ENCODE assay signal across 16 cellular contexts in genomic region chr5:14996997-14997396, GRCh38.
DNase-seq lines count a peak whose midpoint lies in the region; ATAC-seq, FAIRE-seq and TF ChIP-seq lines count a peak whose summit lies in the region.
"Had no signal": no experiment of that assay in that cellular context is flagged by ENCODE, and none has a peak within 500 bp of the region (broad histone marks: within the 10 kb centered on the region; RNA-seq: fewer than 3 reads in every experiment).

No MANE protein-coding gene starts in this region.

- intact Hi-C loops in HepG2 (cut with micrococcal nuclease; ENCODE audit: unreplicated experiment) = no loop called here

- no peak for TF ChIP-seq RAD21 in HepG2 (CRISPR knock-in tag; IDR thresholded peaks at IDR 0.05)

- POLR2A ChIA-PET in HepG2 (lab: Yijun Ruan, JAX) = no interaction called here
- POLR2A ChIA-PET in activated CD8-positive, alpha-beta T cell treated with anti-CD3 and anti-CD28 coated beads, Interleukin-2, amount 10 ng/mL, durations not matched to agents 7 days and 5 days (lab: Charles Lee) = no interaction called here

- peaks cover 6% of the 10 kb centered on the region for H3K36me3 Mint-ChIP-seq in activated CD8-positive, alpha-beta T cell treated with anti-CD3 and anti-CD28 coated beads, Interleukin-2, amount 10 ng/mL, durations not matched to agents 7 days and 5 days (ENCODE audit: low read depth)

- ATAC-seq in GM19372 (IDR thresholded peaks at IDR 0.05; ENCODE audit: low read depth, unreplicated experiment) (peak; percentile 88), HG02870 (IDR thresholded peaks at IDR 0.05; ENCODE audit: unreplicated experiment) (peak; percentile 81), HG03575 (IDR thresholded peaks at IDR 0.05; ENCODE audit: extremely low read depth, insufficient number of reproducible peaks, low FRiP score, unreplicated experiment) (peak; percentile 81), HepG2 (no peak)
- ATAC-seq in activated CD8-positive, alpha-beta T cell treated with anti-CD3 and anti-CD28 coated beads, Interleukin-2, amount 10 ng/mL, durations not matched to agents 7 days and 5 days = no peak
- ATAC-seq: activated T-cell treated with anti-CD3 and anti-CD28 coated beads, Interleukin-2, amount 50 U/mL, for 4 hours; psoas muscle; T-helper 17 cell had no signal

- in situ Hi-C loops in HepG2 (cut with HindIII; ENCODE audit: extremely low pct_ligation_motif_present, low pct_unique_long_range_greater_than_20kb) = no loop called here

- no peak for FAIRE-seq in HepG2 (lab: Jason Lieb, UNC)
- FAIRE-seq: HTR-8/SVneo had no signal

- DNase-seq in CD1c-positive myeloid dendritic cell (ENCODE audit: extremely low spot score) (peak; percentile 94), NCI-H524 (lab: John Stamatoyannopoulos, UW) (no peak), HepG2 (ENCODE audit: low spot score) (no peak), OCI-M2 (lab: John Stamatoyannopoulos, UW; ENCODE audit: unreplicated experiment) (no peak)
- no peak for DNase-seq in activated CD8-positive, alpha-beta T cell treated with anti-CD3 and anti-CD28 coated beads, Interleukin-2, amount 10 ng/mL, durations not matched to agents 7 days and 5 days
- DNase-seq: activated T-cell treated with anti-CD3 and anti-CD28 coated beads, Interleukin-2, amount 50 U/mL, for 4 hours; central memory CD4-positive, alpha-beta T cell; foreskin fibroblast; lower lobe of right lung; NCI-H526; psoas muscle; T-helper 17 cell had no signal

- no peak for TF ChIP-seq CTCF in HepG2 (CRISPR knock-in tag; IDR thresholded peaks at IDR 0.05)

- H3K9me3 Mint-ChIP-seq in activated CD8-positive, alpha-beta T cell treated with anti-CD3 and anti-CD28 coated beads, Interleukin-2, amount 10 ng/mL, durations not matched to agents 7 days and 5 days (ENCODE audit: insufficient read depth) = peaks cover 10% of the 10 kb centered on the region

- no peak overlapping the region for H3K4me2 ChIP-seq in HepG2 (ENCODE audit: low read depth, low read length)

- H3K36me3 ChIP-seq in HepG2 (replicated peaks in 1 of 2; ENCODE audit: control insufficient read depth in 1 of 2, insufficient read depth in 2 of 2, low read length in 2 of 2) = no peaks in the 10 kb centered on the region
- H3K36me3 ChIP-seq: lower lobe of right lung had no signal

- BruUV-seq in HepG2 (replicated peaks; lab: Mats Ljungman, UMichigan) = no TSS peak

- H3K4me3 ChIP-seq in HepG2 (replicated peaks in 1 of 3; ENCODE audit: insufficient read depth in 1 of 3, low read depth in 2 of 3, low read length in 3 of 3) = no peak overlapping the region
- H3K4me3 ChIP-seq: lower lobe of right lung, psoas muscle had no signal

- 0 out of 2 replicates have a peak, but pooled peaks cover 5% of the 10 kb centered on the region for H3K9me3 ChIP-seq in HepG2 (ENCODE audit: low read length)
- H3K9me3 ChIP-seq: lower lobe of right lung, psoas muscle had no signal

- H2AFZ ChIP-seq in HepG2 (ENCODE audit: low read length) = no peak overlapping the region

- H3K4me3 Mint-ChIP-seq in activated CD8-positive, alpha-beta T cell treated with anti-CD3 and anti-CD28 coated beads, Interleukin-2, amount 10 ng/mL, durations not matched to agents 7 days and 5 days = no peak overlapping the region
- H3K4me3 Mint-ChIP-seq: activated T-cell treated with anti-CD3 and anti-CD28 coated beads, Interleukin-2, amount 50 U/mL, for 4 hours; T-helper 17 cell had no signal

- no peaks in the 10 kb centered on the region for H3K79me2 ChIP-seq in HepG2 (ENCODE audit: insufficient read depth, low read length)

- no peak overlapping the region for H3K27ac ChIP-seq in HepG2 (ENCODE audit: extremely low read length, insufficient read depth, low read length)
- H3K27ac ChIP-seq: lower lobe of right lung, psoas muscle had no signal

- H3K27ac Mint-ChIP-seq in activated CD8-positive, alpha-beta T cell treated with anti-CD3 and anti-CD28 coated beads, Interleukin-2, amount 10 ng/mL, durations not matched to agents 7 days and 5 days = no peak overlapping the region
- H3K27ac Mint-ChIP-seq: T-helper 17 cell had no signal

- TF ChIP-seq EP300 in HepG2 (IDR thresholded peaks at IDR 0.05; ENCODE audit: low read depth in 2 of 2, low read length in 2 of 2) (no peak), HepG2 (CRISPR knock-in tag; IDR thresholded peaks at IDR 0.05; ENCODE audit: borderline replicate concordance) (no peak)

- CTCF ChIA-PET in HepG2 (lab: Yijun Ruan, JAX; ENCODE audit: low intra/inter-chr PET ratio, low total read pairs) = no interaction called here
- CTCF ChIA-PET in activated CD8-positive, alpha-beta T cell treated with anti-CD3 and anti-CD28 coated beads, Interleukin-2, amount 10 ng/mL, durations not matched to agents 7 days and 5 days (lab: Charles Lee) = interaction anchor here (1.0 kb wide), 1 partner anchor 270 kb away, joined by 3 read pairs; no protein-coding TSS in a partner anchor

- no peak for TF ChIP-seq POLR2A in HepG2 (IDR thresholded peaks at IDR 0.05; ENCODE audit: insufficient read depth in 1 of 2, low read depth in 2 of 2, low read length in 2 of 2)

- peaks cover 36% of the 10 kb centered on the region for H3K4me1 Mint-ChIP-seq in activated CD8-positive, alpha-beta T cell treated with anti-CD3 and anti-CD28 coated beads, Interleukin-2, amount 10 ng/mL, durations not matched to agents 7 days and 5 days (ENCODE audit: low read depth)

- H3K27me3 ChIP-seq in HepG2 (ENCODE audit: control insufficient read depth in 1 of 2, insufficient read depth in 2 of 2, low read length in 2 of 2) = peaks cover 0 to 9% of the 10 kb centered on the region in 2 experiments; a peak in 1 of 5 replicates

- 21% methylated on average over 3 of the region's 3 CpGs for WGBS in HepG2 (ENCODE audit: low lambda C conversion rate)

- no peaks in the 10 kb centered on the region for H4K20me1 ChIP-seq in HepG2 (ENCODE audit: insufficient read depth, low read length)

- no peak overlapping the region for H3K9ac ChIP-seq in HepG2 (ENCODE audit: insufficient read depth, low read depth, low read length)

- peaks cover 11% of the 10 kb centered on the region for H3K27me3 Mint-ChIP-seq in activated CD8-positive, alpha-beta T cell treated with anti-CD3 and anti-CD28 coated beads, Interleukin-2, amount 10 ng/mL, durations not matched to agents 7 days and 5 days (ENCODE audit: low read depth)
- H3K27me3 Mint-ChIP-seq: T-helper 17 cell had no signal

- H3K4me1 ChIP-seq in HepG2 (ENCODE audit: insufficient read depth, low read length) = peaks cover 13% of the 10 kb centered on the region
- H3K4me1 ChIP-seq: lower lobe of right lung, psoas muscle had no signal

TF ChIP-seq in HepG2, 621 proteins besides CTCF, POLR2A, EP300 and RAD21 (continues in another document):
- TF ChIP-seq CCDC6 (CRISPR knock-in tag; IDR thresholded peaks at IDR 0.05) (no peak), MNT (IDR thresholded peaks at IDR 0.05) (no peak), SRSF4 (IDR thresholded peaks at IDR 0.05; ENCODE audit: low read depth, low read length, poor library complexity, severe bottlenecking) (no peak), KAT8 (CRISPR knock-in tag; IDR thresholded peaks at IDR 0.05) (no peak), JUN (CRISPR knock-in tag; IDR thresholded peaks at IDR 0.05) (no peak), RBM39 (IDR thresholded peaks at IDR 0.05; ENCODE audit: low read depth, low read length, poor library complexity, severe bottlenecking) (no peak), ZNF3 (CRISPR knock-in tag; IDR thresholded peaks at IDR 0.05) (no peak), MAFF (IDR thresholded peaks at IDR 0.05; ENCODE audit: low read depth, low read length) (no peak)
- TF ChIP-seq, protein P1, sequence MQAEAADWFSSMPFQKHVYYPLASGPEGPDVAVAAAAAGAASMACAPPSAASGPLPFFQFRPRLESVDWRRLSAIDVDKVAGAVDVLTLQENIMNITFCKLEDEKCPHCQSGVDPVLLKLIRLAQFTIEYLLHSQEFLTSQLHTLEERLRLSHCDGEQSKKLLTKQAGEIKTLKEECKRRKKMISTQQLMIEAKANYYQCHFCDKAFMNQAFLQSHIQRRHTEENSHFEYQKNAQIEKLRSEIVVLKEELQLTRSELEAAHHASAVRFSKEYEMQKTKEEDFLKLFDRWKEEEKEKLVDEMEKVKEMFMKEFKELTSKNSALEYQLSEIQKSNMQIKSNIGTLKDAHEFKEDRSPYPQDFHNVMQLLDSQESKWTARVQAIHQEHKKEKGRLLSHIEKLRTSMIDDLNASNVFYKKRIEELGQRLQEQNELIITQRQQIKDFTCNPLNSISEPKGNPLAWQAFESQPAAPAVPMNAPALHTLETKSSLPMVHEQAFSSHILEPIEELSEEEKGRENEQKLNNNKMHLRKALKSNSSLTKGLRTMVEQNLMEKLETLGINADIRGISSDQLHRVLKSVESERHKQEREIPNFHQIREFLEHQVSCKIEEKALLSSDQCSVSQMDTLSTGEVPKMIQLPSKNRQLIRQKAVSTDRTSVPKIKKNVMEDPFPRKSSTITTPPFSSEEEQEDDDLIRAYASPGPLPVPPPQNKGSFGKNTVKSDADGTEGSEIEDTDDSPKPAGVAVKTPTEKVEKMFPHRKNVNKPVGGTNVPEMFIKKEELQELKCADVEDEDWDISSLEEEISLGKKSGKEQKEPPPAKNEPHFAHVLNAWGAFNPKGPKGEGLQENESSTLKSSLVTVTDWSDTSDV (CRISPR knock-in tag; IDR thresholded peaks at IDR 0.05) = no peak

Comparison
In these comparisons a context has a peak if more than half of its experiments do, and no peak if none do; other contexts are left out.
1. ATAC-seq: peak in GM19372 (single experiment), HG02870 (single experiment) and HG03575 (single experiment); none in HepG2 (single experiment) and activated CD8-positive, alpha-beta T cell treated with anti-CD3 and anti-CD28 coated beads, Interleukin-2, amount 10 ng/mL, durations not matched to agents 7 days and 5 days (single experiment).